ENCODE assay signal across 8 cellular contexts in genomic region chr5:140564196-140565023, GRCh38. TPM values are rescaled to one million over a fixed set of nuclear protein-coding genes. Genes with fewer than 3 reads are reported as not detected.
DNase-seq lines count a peak whose midpoint lies in the region; ATAC-seq and TF ChIP-seq lines count a peak whose summit lies in the region.

TSS of gene APBB3 (minus strand) at chr5:140564598. CDS start at chr5:140564245, 353 bp downstream.
TSS of gene SLC35A4 (plus strand) at chr5:140564828. CDS start at chr5:140567170, 2,342 bp downstream.

- peaks cover 17% of the 10 kb centered on the region for H3K36me3 ChIP-seq in BJ (ENCODE audit: control insufficient read depth, insufficient read depth, low read length)

- peak within 1 kb of the TSS; percentile 59 for H3K4me3 ChIP-seq in BJ (ENCODE audit: low read depth, low read length)

- DNase-seq in BJ (ENCODE audit: low read depth) (peak; percentile 97), NCI-H748 (lab: John Stamatoyannopoulos, UW; ENCODE audit: unreplicated experiment) (peak; percentile 98), cortex of kidney (lab: John Stamatoyannopoulos, UW) (peak; percentile 95), left kidney (ENCODE audit: low read depth, low spot score) (peak; percentile 99)
- peak; percentile 96 for DNase-seq in activated CD4-positive, alpha-beta T cell treated with anti-CD3 and anti-CD28 coated beads, Interleukin-2, amount 50 U/mL, for 1 hour
- peak; percentile 93 to 97 for DNase-seq in stimulated activated CD4-positive, alpha-beta T cell treated with anti-CD3 and anti-CD28 coated beads, Interleukin-2, amount 100 ng/mL, for 24 hours

- no peak for TF ChIP-seq CTCF in BJ (IDR thresholded peaks at IDR 0.05; ENCODE audit: insufficient read depth, low read depth, low read length)

- POLR2A ChIA-PET in BJ (lab: Charles Lee): interaction anchor here (0.6 to 0.8 kb wide), 2 partner anchors 10 to 228 kb away, joined by 4 read pairs; no protein-coding TSS in a partner anchor

- H3K27me3 ChIP-seq in BJ (ENCODE audit: control insufficient read depth, insufficient read depth, low read length): no peaks in the 10 kb centered on the region

- peak; percentile 89 for ATAC-seq in GM19324 (IDR thresholded peaks at IDR 0.05; ENCODE audit: low FRiP score, unreplicated experiment)
- peak; percentile 87 for ATAC-seq in HG03520 (IDR thresholded peaks at IDR 0.05; ENCODE audit: unreplicated experiment)

- CTCF ChIA-PET in BJ (lab: Yijun Ruan, JAX): interaction anchor here (0.8 to 1.9 kb wide), 6 partner anchors 10 to 83 kb away, joined by 3 to 11 read pairs (median 4); partner anchors contain the start of genes EIF4EBP3, IK, NDUFA2 and TMCO6

RNA-seq across cellular contexts. Expression of gene APBB3, which starts in this region (rescaled TPM):
- 15.2 and 24.3 TPM in 2 replicates for polyA plus RNA-seq in BJ (2011; rRNA removed)
- polyA minus RNA-seq in BJ (2011; rRNA and poly(A)+ RNA removed): 10.9 and 20.7 TPM in 2 replicates

RNA-seq across cellular contexts. Expression of gene SLC35A4, which starts in this region (rescaled TPM):
- 70.2 and 101 TPM in 2 replicates for polyA plus RNA-seq in BJ (2011; rRNA removed)
- 35.7 and 51.1 TPM in 2 replicates for polyA minus RNA-seq in BJ (2011; rRNA and poly(A)+ RNA removed)

Comparison
In these comparisons a context has a peak if more than half of its experiments do, and no peak if none do; other contexts are left out.
1. Peak in every context shown above with its lines: DNase-seq, ATAC-seq and H3K4me3 ChIP-seq.